ENCODE assay signal across 16 cellular contexts in genomic region chr11:57483570-57483934, GRCh38. TPM values are rescaled to one million over a fixed set of nuclear protein-coding genes. Genes with fewer than 3 reads are reported as not detected.
DNase-seq lines count a peak whose midpoint lies in the region; ATAC-seq and TF ChIP-seq lines count a peak whose summit lies in the region.
"Had no signal": no experiment of that assay in that cellular context is flagged by ENCODE, and none has a peak within 500 bp of the region (broad histone marks: within the 10 kb centered on the region; RNA-seq: fewer than 3 reads in every experiment).

No MANE protein-coding gene starts in this region.

- no peak for TF ChIP-seq POLR2A in sigmoid colon (IDR thresholded peaks at IDR 0.05)

- peaks cover 15 to 36% (median 33%) of the 10 kb centered on the region in 11 experiments; a peak in 21 of 22 replicates for H3K36me3 ChIP-seq in BLaER1 treated with 17β-estradiol and CSF1 and Interleukin-3, amounts not matched to agents 10 nM and 100 nM
- peaks cover 21 to 51% (median 31%) of the 10 kb centered on the region in 4 donors for H3K36me3 ChIP-seq in sigmoid colon
- H3K36me3 ChIP-seq: BE2C, brain microvascular endothelial cell had no signal

- intact Hi-C loops in sigmoid colon (cut with DNase I) = no loop called here

- TF ChIP-seq CTCF in HL-60 (IDR thresholded peaks at IDR 0.05; ENCODE audit: insufficient read depth, low read length) (no peak), sigmoid colon (IDR thresholded peaks at IDR 0.05) (no peak)

- peaks cover 0 to 12% (median 0%) of the 10 kb centered on the region in 11 experiments; a peak in 3 of 22 replicates for H4K20me1 ChIP-seq in BLaER1 treated with 17β-estradiol and CSF1 and Interleukin-3, amounts not matched to agents 10 nM and 100 nM

- no peak overlapping the region for H3K27ac Mint-ChIP-seq in activated T-helper 17 cell treated with anti-CD3 and anti-CD28 coated beads, Interleukin-2, amount 50 U/mL, for 72 hours
- no peak overlapping the region for H3K27ac Mint-ChIP-seq in naive B cell
- H3K27ac Mint-ChIP-seq: activated CD8-positive, alpha-beta T cell treated with anti-CD3 and anti-CD28 coated beads for 36 hours had no signal

- peak overlapping the region in 9 of 11 experiments; percentile 47 to 94 (median 85); a peak in 17 of 22 replicates for H3K27ac ChIP-seq in BLaER1 treated with 17β-estradiol and CSF1 and Interleukin-3, amounts not matched to agents 10 nM and 100 nM
- H3K27ac ChIP-seq in HL-60 (replicated peaks) (peak overlapping the region; percentile 86), sigmoid colon (no peak overlapping the region)
- H3K27ac ChIP-seq: brain microvascular endothelial cell, suprapubic skin had no signal

- peak overlapping the region; percentile 50 to 70 (median 60) for H3K4me3 ChIP-seq in BLaER1 treated with 17β-estradiol and CSF1 and Interleukin-3, amounts not matched to agents 10 nM and 100 nM
- no peak overlapping the region for H3K4me3 ChIP-seq in HL-60 (replicated peaks; ENCODE audit: insufficient read depth, low read length)
- H3K4me3 ChIP-seq in sigmoid colon = no peak overlapping the region
- H3K4me3 ChIP-seq: lung had no signal

- H3K27me3 ChIP-seq in BLaER1 treated with 17β-estradiol and CSF1 and Interleukin-3, amounts not matched to agents 10 nM and 100 nM = peaks cover 0 to 18% (median 0%) of the 10 kb centered on the region in 11 experiments; a peak in 4 of 22 replicates
- H3K27me3 ChIP-seq in HL-60 (ENCODE audit: insufficient read depth, poor library complexity, severe bottlenecking) (no peaks in the 10 kb centered on the region), sigmoid colon (peaks cover 15 to 39% (median 29%) of the 10 kb centered on the region in 3 donors)
- H3K27me3 ChIP-seq: BE2C had no signal

- no peaks in the 10 kb centered on the region for H3K9me3 Mint-ChIP-seq in activated T-helper 17 cell treated with anti-CD3 and anti-CD28 coated beads, Interleukin-2, amount 50 U/mL, for 72 hours
- H3K9me3 Mint-ChIP-seq in naive B cell = no peaks in the 10 kb centered on the region
- H3K9me3 Mint-ChIP-seq: activated CD8-positive, alpha-beta T cell treated with anti-CD3 and anti-CD28 coated beads for 36 hours had no signal

- peaks cover 18% of the 10 kb centered on the region for H3K27me3 Mint-ChIP-seq in activated T-helper 17 cell treated with anti-CD3 and anti-CD28 coated beads, Interleukin-2, amount 50 U/mL, for 72 hours
- H3K27me3 Mint-ChIP-seq in naive B cell = no peaks in the 10 kb centered on the region

- DNase-seq in HL-60 (ENCODE audit: low read depth in 1 of 2, low spot score in 1 of 2) (no peak), naive B cell (no peak), cerebellum (ENCODE audit: low spot score) (no peak), iPS-NIHi7 (ENCODE audit: extremely low spot score) (no peak), sigmoid colon (no peak)
- DNase-seq: activated gamma-delta T cell, NCI-H2107, SIG-M5 had no signal

- 76 to 81% methylated on average over 3 of the region's 3 CpGs for WGBS in sigmoid colon, 2 donors

- peaks cover 5% of the 10 kb centered on the region for H3K4me1 Mint-ChIP-seq in activated T-helper 17 cell treated with anti-CD3 and anti-CD28 coated beads, Interleukin-2, amount 50 U/mL, for 72 hours
- H3K4me1 Mint-ChIP-seq in naive B cell = peaks cover 41 to 51% (median 46%) of the 10 kb centered on the region in 3 donors

- H3K4me2 ChIP-seq in BLaER1 treated with 17β-estradiol and CSF1 and Interleukin-3, amounts not matched to agents 10 nM and 100 nM = peak overlapping the region; percentile 83 to 99 (median 97)

- no peaks in the 10 kb centered on the region for H3K9me3 ChIP-seq in BLaER1 treated with 17β-estradiol and CSF1 and Interleukin-3, amounts not matched to agents 10 nM and 100 nM (replicated peaks in 1 of 11)
- no peaks in the 10 kb centered on the region for H3K9me3 ChIP-seq in sigmoid colon
- H3K9me3 ChIP-seq: BE2C, suprapubic skin had no signal

- peaks cover 40 to 86% (median 72%) of the 10 kb centered on the region in 10 experiments for H3K4me1 ChIP-seq in BLaER1 treated with 17β-estradiol and CSF1 and Interleukin-3, amounts not matched to agents 10 nM and 100 nM
- peaks cover 0 to 15% (median 11%) of the 10 kb centered on the region in 4 donors for H3K4me1 ChIP-seq in sigmoid colon
- H3K4me1 ChIP-seq: BE2C had no signal

- peak overlapping the region; percentile 23 for H3K4me3 Mint-ChIP-seq in activated T-helper 17 cell treated with anti-CD3 and anti-CD28 coated beads, Interleukin-2, amount 50 U/mL, for 72 hours
- peak overlapping the region; percentile 6 to 86 (median 78) for H3K4me3 Mint-ChIP-seq in naive B cell
- H3K4me3 Mint-ChIP-seq: activated CD8-positive, alpha-beta T cell treated with anti-CD3 and anti-CD28 coated beads for 36 hours had no signal

- TF ChIP-seq EP300 in sigmoid colon (IDR thresholded peaks at IDR 0.05) = no peak

- peaks cover 42% of the 10 kb centered on the region for H3K36me3 Mint-ChIP-seq in activated T-helper 17 cell treated with anti-CD3 and anti-CD28 coated beads, Interleukin-2, amount 50 U/mL, for 72 hours (ENCODE audit: low read depth)
- peaks cover 0 to 4% of the 10 kb centered on the region in 2 donors for H3K36me3 Mint-ChIP-seq in naive B cell

- ATAC-seq in activated T-helper 17 cell treated with anti-CD3 and anti-CD28 coated beads, Interleukin-2, amount 50 U/mL, for 72 hours (replicated peaks) = no peak
- no peak for ATAC-seq in naive B cell (ENCODE audit: low read depth in 2 of 2)
- ATAC-seq in GM21381 (IDR thresholded peaks at IDR 0.05; ENCODE audit: unreplicated experiment) = no peak

- peak overlapping the region; percentile 66 to 89 (median 79); a peak in 20 of 22 replicates for H3K9ac ChIP-seq in BLaER1 treated with 17β-estradiol and CSF1 and Interleukin-3, amounts not matched to agents 10 nM and 100 nM

RNA-seq across cellular contexts. Expression of gene RTN4RL2, which starts 23.2 kb away (rescaled TPM):
- under 1 TPM; 0.22 to 0.82 TPM for total RNA-seq in activated T-helper 17 cell treated with anti-CD3 and anti-CD28 coated beads, Interleukin-2, amount 50 U/mL, for 72 hours
- under 1 TPM in 1 of 6 donors, not detected in 5; 0.12 TPM for polyA plus RNA-seq in naive B cell (ENCODE audit: low read depth in 6 of 6)
- 1.2 TPM for total RNA-seq in cerebellum
- under 1 TPM in 2 of 4 donors, not detected in 2; 0.41 to 0.66 TPM for total RNA-seq in sigmoid colon
- polyA plus RNA-seq in sigmoid colon = under 1 TPM in 2 of 3 donors, not detected in 1; 0.60 to 0.63 TPM

RNA-seq across cellular contexts. Expression of gene SLC43A1, which starts 31.9 kb away (rescaled TPM):
- total RNA-seq in activated T-helper 17 cell treated with anti-CD3 and anti-CD28 coated beads, Interleukin-2, amount 50 U/mL, for 72 hours = 10 to 100 TPM in 1 of 2 donors, 1 to 10 TPM in 1; 9.1 to 20.0 TPM
- polyA plus RNA-seq in naive B cell (ENCODE audit: low read depth in 6 of 6) (10 to 100 TPM in 1 of 6 donors, 1 to 10 TPM in 5; 3.2 to 10.9 (median 4.6) TPM), sigmoid colon (10 to 100 TPM in 1 of 3 donors, 1 to 10 TPM in 1, under 1 TPM in 1; 0.92 to 14.3 (median 5.4) TPM)
- total RNA-seq in cerebellum (3.3 TPM), sigmoid colon (10 to 100 TPM; 19.1 to 32.4 (median 27.4) TPM)

RNA-seq across cellular contexts. Expression of gene TIMM10, which starts 47.0 kb away (rescaled TPM):
- total RNA-seq in activated T-helper 17 cell treated with anti-CD3 and anti-CD28 coated beads, Interleukin-2, amount 50 U/mL, for 72 hours = 100 to 1,000 TPM in 1 of 2 donors, 10 to 100 TPM in 1; 56.4 to 125 TPM
- polyA plus RNA-seq in naive B cell (ENCODE audit: low read depth in 6 of 6) = 100 to 1,000 TPM in 1 of 6 donors, 10 to 100 TPM in 5; 64.9 to 105 (median 79.9) TPM
- 20.4 TPM for total RNA-seq in cerebellum
- total RNA-seq in sigmoid colon = 10 to 100 TPM; 22.4 to 59.7 (median 33.0) TPM
- 10 to 100 TPM; 48.0 to 62.9 (median 52.7) TPM for polyA plus RNA-seq in sigmoid colon

RNA-seq across cellular contexts. Expression of gene SMTNL1, which starts 53.8 kb away (rescaled TPM):
- not detected for total RNA-seq in activated T-helper 17 cell treated with anti-CD3 and anti-CD28 coated beads, Interleukin-2, amount 50 U/mL, for 72 hours
- under 1 TPM in 3 of 6 donors, not detected in 3; 0.18 to 0.40 (median 0.34) TPM for polyA plus RNA-seq in naive B cell (ENCODE audit: low read depth in 6 of 6)
- total RNA-seq in cerebellum = not detected
- total RNA-seq in sigmoid colon = not detected
- not detected for polyA plus RNA-seq in sigmoid colon
- total RNA-seq: activated CD8-positive, alpha-beta T cell treated with anti-CD3 and anti-CD28 coated beads for 36 hours; lung; suprapubic skin had no signal
- polyA plus RNA-seq: lung had no signal

RNA-seq across cellular contexts. Expression of gene SLC43A3, which starts 56.6 kb away (rescaled TPM):
- 100 to 1,000 TPM; 346 to 386 TPM for total RNA-seq in activated T-helper 17 cell treated with anti-CD3 and anti-CD28 coated beads, Interleukin-2, amount 50 U/mL, for 72 hours
- 10 to 100 TPM; 14.5 to 20.8 (median 17.5) TPM for polyA plus RNA-seq in naive B cell (ENCODE audit: low read depth in 6 of 6)
- 11.1 TPM for total RNA-seq in cerebellum
- total RNA-seq in sigmoid colon = 10 to 100 TPM; 25.2 to 43.9 (median 31.9) TPM
- polyA plus RNA-seq in sigmoid colon = 10 to 100 TPM; 11.3 to 16.9 (median 12.6) TPM

Comparison
In these comparisons a context has a peak if more than half of its experiments do, and no peak if none do; other contexts are left out.
1. H3K27ac ChIP-seq: peak in BLaER1 treated with 17β-estradiol and CSF1 and Interleukin-3, amounts not matched to agents 10 nM and 100 nM (9 of 11) and HL-60 (single experiment); none in sigmoid colon (0 of 4).
2. H3K4me3 ChIP-seq: peak in BLaER1 treated with 17β-estradiol and CSF1 and Interleukin-3, amounts not matched to agents 10 nM and 100 nM (10 of 10); none in HL-60 (single experiment) and sigmoid colon (0 of 4).